ENCODE assay signal across 8 cellular contexts in the genomic region with DNA sequence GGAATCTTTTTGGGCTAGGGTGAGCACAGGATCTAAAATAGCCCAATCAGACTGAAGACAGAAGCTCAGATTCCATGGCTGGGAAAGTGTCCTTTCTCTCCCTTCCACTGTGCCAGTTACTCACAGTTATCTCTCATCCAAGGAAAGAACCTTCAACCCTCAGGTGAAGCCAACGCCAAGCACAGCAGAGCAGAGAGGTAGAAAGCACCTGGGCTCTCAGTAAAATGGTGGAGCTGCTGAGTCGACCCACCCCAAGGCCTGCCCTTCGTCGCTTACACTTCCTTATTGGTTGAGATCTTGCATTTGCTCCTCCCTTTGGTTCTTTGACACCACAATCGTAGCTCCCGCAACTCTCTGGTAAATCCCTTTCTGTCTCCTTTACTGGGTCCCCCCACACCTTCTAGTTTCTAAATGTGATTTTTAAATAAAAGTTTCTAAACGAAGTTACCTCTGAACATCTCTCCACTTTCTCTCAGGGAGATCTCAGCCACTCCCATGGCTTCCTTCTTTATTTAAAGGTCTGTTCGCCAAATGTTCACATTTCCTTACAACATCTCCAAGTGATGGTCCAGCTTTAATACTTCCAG. TPM values are rescaled to one million over a fixed set of nuclear protein-coding genes. Genes with fewer than 3 reads are reported as not detected.
A peak's percentile ranks its signal among the peaks of the same experiment; 100 is the strongest.
DNase-seq lines count a peak whose midpoint lies in the region; ATAC-seq and TF ChIP-seq lines count a peak whose summit lies in the region.

No MANE protein-coding gene starts in this region.

- TF ChIP-seq CTCF in GM12864 (IDR thresholded peaks at IDR 0.05; ENCODE audit: low read depth, low read length, missing control alignments): no peak
- no peak for TF ChIP-seq CTCF in IMR-90 (conservative IDR thresholded peaks at IDR 0.05; ENCODE audit: low read depth, low read length)
- no peak for TF ChIP-seq CTCF in coronary artery (IDR thresholded peaks at IDR 0.05)

- H3K4me3 ChIP-seq in GM12864 (ENCODE audit: low read depth, low read length) (peak overlapping the region; percentile 57), IMR-90 (ENCODE audit: insufficient read depth, low read depth, low read length) (no peak overlapping the region), coronary artery (peak overlapping the region; percentile 2)

- no peak overlapping the region for H2AK9ac ChIP-seq in IMR-90 (replicated peaks; ENCODE audit: low read depth, low read length, poor library complexity)

- peaks cover 3% of the 10 kb centered on the region; the same call in 1 of the 2 replicates for H3K9me1 ChIP-seq in IMR-90 (ENCODE audit: insufficient read depth, low read length)

- H3K9me3 ChIP-seq in IMR-90 (ENCODE audit: control insufficient read depth, insufficient read depth, low read length): no peaks in the 10 kb centered on the region

- in situ Hi-C loops in IMR-90 (cut with MboI; ENCODE audit: low sequenced_read_pairs): no loop called here

- ATAC-seq in GM21423 (IDR thresholded peaks at IDR 0.05; ENCODE audit: unreplicated experiment): peak; percentile 74
- no peak for ATAC-seq in IMR-90 (ENCODE audit: low read depth)

- H3K4me1 ChIP-seq in IMR-90 (ENCODE audit: control insufficient read depth, insufficient read depth, low read length): peaks cover 6% of the 10 kb centered on the region

- TF ChIP-seq POLR2A in IMR-90 (IDR thresholded peaks at IDR 0.05; ENCODE audit: low read depth, low read length): no peak

- H3K4ac ChIP-seq in IMR-90 (ENCODE audit: low read depth, low read length): no peak overlapping the region

- H2BK20ac ChIP-seq in IMR-90 (ENCODE audit: low read depth, low read length): no peak overlapping the region

- H2BK120ac ChIP-seq in IMR-90 (ENCODE audit: low read depth, low read length): no peak overlapping the region

- BruUV-seq in IMR-90 (replicated peaks; lab: Mats Ljungman, UMichigan): no TSS peak

- H3K27me3 ChIP-seq in IMR-90 (ENCODE audit: control insufficient read depth, insufficient read depth, low read length): no peaks in the 10 kb centered on the region

- 0 out of 2 replicates have a peak overlapping the region, but pooled peaks have one; percentile 13 for H2AK5ac ChIP-seq in IMR-90 (ENCODE audit: low read depth, low read length)

- POLR2A ChIA-PET in IMR-90 (lab: Charles Lee; ENCODE audit: unreplicated experiment): no interaction called here

- no peak overlapping the region for H3K14ac ChIP-seq in IMR-90 (replicated peaks; ENCODE audit: low read depth, low read length)

- H2AFZ ChIP-seq in IMR-90 (replicated peaks; ENCODE audit: low read length, poor library complexity): no peak overlapping the region

- no peak overlapping the region for H3K18ac ChIP-seq in IMR-90 (ENCODE audit: low read depth, low read length)

- no peaks in the 10 kb centered on the region for H3K36me3 ChIP-seq in IMR-90 (ENCODE audit: control insufficient read depth, insufficient read depth, low read length)

- no peaks in the 10 kb centered on the region for H4K20me1 ChIP-seq in IMR-90 (ENCODE audit: insufficient read depth, low read length)

- dilution Hi-C loops in IMR-90 (cut with HindIII; ENCODE audit: low sequenced_read_pairs, unreplicated experiment): no loop called here

- H2BK5ac ChIP-seq in IMR-90 (ENCODE audit: low read depth, low read length, poor library complexity, severe bottlenecking): no peak overlapping the region

- intact Hi-C loops in IMR-90 (cut with micrococcal nuclease): no loop called here

- H3K79me1 ChIP-seq in IMR-90 (ENCODE audit: low read depth in 1 of 2, low read length in 2 of 2): no peaks in the 10 kb centered on the region

- H4K8ac ChIP-seq in IMR-90 (ENCODE audit: low read depth in 2 of 2, low read length in 2 of 2): no peak overlapping the region

- CTCF ChIA-PET in IMR-90 (lab: Yijun Ruan, JAX): no interaction called here

- WGBS in IMR-90 (ENCODE audit: extremely low coverage in 2 of 2, insufficient read length in 1 of 2), 2 experiments: 100% methylated on average over 5 of the region's 8 CpGs; no CpG with 5 or more reads in 1 of the 2 experiments

- no peak overlapping the region for H3K23ac ChIP-seq in IMR-90 (ENCODE audit: low read depth, low read length)

- no peak overlapping the region for H3K4me2 ChIP-seq in IMR-90 (ENCODE audit: low read depth, low read length)

- H4K91ac ChIP-seq in IMR-90 (ENCODE audit: insufficient read depth, low read depth, low read length): no peak overlapping the region

- H3K56ac ChIP-seq in IMR-90 (ENCODE audit: extremely low read depth, insufficient read depth, low read length): no peak overlapping the region

- H2BK15ac ChIP-seq in IMR-90 (ENCODE audit: low read depth, low read length): no peak overlapping the region

- H3K27ac ChIP-seq in IMR-90 (ENCODE audit: insufficient read depth, low read length): no peak overlapping the region
- H3K27ac ChIP-seq in coronary artery: peak overlapping the region in 1 of 2 donors; percentile 5

- no peak for TF ChIP-seq RAD21 in IMR-90 (IDR thresholded peaks at IDR 0.05; ENCODE audit: low read length)

- H3K9ac ChIP-seq in IMR-90 (ENCODE audit: low read depth, low read length): no peak overlapping the region

- H4K5ac ChIP-seq in IMR-90 (ENCODE audit: low read depth, low read length): no peak overlapping the region; the same call in 1 of the 2 replicates

- DNase-seq in GM12864 (ENCODE audit: low read depth): peak; percentile 36
- DNase-seq in IMR-90: no peak
- DNase-seq in coronary artery (ENCODE audit: low spot score): no peak
- DNase-seq in HuH-7 (ENCODE audit: low spot score): no peak
- DNase-seq in NCI-H748 treated with DMSO at 0.1 percent for 48 hours (lab: John Stamatoyannopoulos, UW): no peak
- no peak for DNase-seq in AG08395 (ENCODE audit: low spot score)
- no peak for DNase-seq in T-helper 9 cell

TF ChIP-seq in IMR-90, 13 proteins besides CTCF, POLR2A, EP300 and RAD21:
- TF ChIP-seq MAZ (IDR thresholded peaks at IDR 0.05; ENCODE audit: borderline replicate concordance, low read depth, low read length) (no peak), RCOR1 (IDR thresholded peaks at IDR 0.05; ENCODE audit: insufficient replicate concordance, low read length) (no peak), CHD1 (IDR thresholded peaks at IDR 0.05; ENCODE audit: low read depth, low read length) (no peak), RFX5 (IDR thresholded peaks at IDR 0.05; ENCODE audit: low read depth, low read length) (no peak), FOS (IDR thresholded peaks at IDR 0.05; ENCODE audit: low read depth, low read length) (no peak)

RNA-seq across cellular contexts. Expression of gene SLC30A1, which starts 27.5 kb away (rescaled TPM):
- 8.4 and 17.8 TPM in 2 replicates for total RNA-seq in IMR-90 (2012; rRNA removed)
- 4.2 and 5.4 TPM in 2 replicates for polyA plus RNA-seq in IMR-90 (2012; rRNA removed)
- 3.2 and 4.6 TPM in 2 replicates for polyA plus RNA-seq in IMR-90 (2012; cell fraction: cytosol; rRNA removed)
- polyA plus RNA-seq in IMR-90 (2012; cell fraction: nucleus; rRNA removed; ENCODE audit: low replicate concordance): 3.9 and 4.3 TPM in 2 replicates
